9 cellular contexts compared by ENCODE assay signal in the genomic region with DNA sequence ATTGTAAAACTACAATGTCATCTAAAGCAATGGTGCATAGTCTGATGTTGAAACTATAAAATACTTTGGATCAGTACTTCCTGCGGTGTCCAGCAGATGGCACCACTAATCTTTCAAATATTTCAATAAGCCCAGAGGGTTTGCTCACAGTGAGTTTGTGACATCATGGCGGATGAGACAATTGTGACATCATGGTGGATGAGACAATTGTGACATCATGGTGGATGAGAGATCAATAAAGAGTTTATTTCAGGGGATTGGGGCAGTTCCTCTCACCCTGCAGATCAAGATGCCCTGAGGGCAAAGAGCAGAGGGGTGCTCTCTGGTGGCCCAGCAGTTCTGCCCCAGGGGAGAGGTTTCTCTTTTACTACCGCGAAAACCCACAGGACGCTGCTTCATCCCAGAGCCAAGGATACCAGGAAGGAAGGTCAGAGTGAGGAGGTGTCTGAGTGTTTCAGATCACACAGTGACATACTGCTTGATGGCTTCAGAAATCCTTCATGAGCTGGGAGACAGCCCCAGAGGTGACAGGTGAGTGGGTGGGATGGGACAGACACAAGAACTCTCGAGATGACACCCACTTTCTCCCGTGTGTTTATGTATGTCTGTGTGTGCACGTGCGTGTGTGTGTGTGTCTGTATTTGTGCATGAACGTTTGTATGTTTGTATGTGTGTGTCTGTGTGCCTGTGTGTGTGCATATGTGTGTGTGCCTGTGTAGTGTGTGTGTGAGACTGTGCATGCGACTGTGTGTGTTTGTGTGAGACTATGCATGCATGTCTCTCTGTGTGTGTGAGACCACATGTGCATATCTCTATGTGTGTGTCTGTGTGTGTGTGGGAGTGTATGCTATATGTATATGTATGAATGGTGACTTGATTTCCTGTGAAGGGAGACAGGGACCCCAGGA. TPM values are rescaled to one million over a fixed set of nuclear protein-coding genes. Genes with fewer than 3 reads are reported as not detected.
DNase-seq lines count a peak whose midpoint lies in the region; ATAC-seq and TF ChIP-seq lines count a peak whose summit lies in the region.
"Had no signal": no experiment of that assay in that cellular context is flagged by ENCODE, and none has a peak within 500 bp of the region (broad histone marks: within the 10 kb centered on the region; RNA-seq: fewer than 3 reads in every experiment).

No MANE protein-coding gene starts in this region.

- H3K27ac Mint-ChIP-seq in activated naive CD8-positive, alpha-beta T cell treated with anti-CD3 and anti-CD28 coated beads for 36 hours, result no peak overlapping the region
- H3K27ac Mint-ChIP-seq in progenitor cell of endocrine pancreas, result no peak overlapping the region
- H3K27ac Mint-ChIP-seq: activated naive CD4-positive, alpha-beta T cell treated with anti-CD3 and anti-CD28 coated beads, Interleukin-2, amount 50 U/mL, for 24 hours had no signal

- no peaks in the 10 kb centered on the region for H3K9me3 Mint-ChIP-seq in activated naive CD8-positive, alpha-beta T cell treated with anti-CD3 and anti-CD28 coated beads for 36 hours
- H3K9me3 Mint-ChIP-seq in progenitor cell of endocrine pancreas (ENCODE audit: low read depth), result no peaks in the 10 kb centered on the region
- H3K9me3 Mint-ChIP-seq: activated naive CD4-positive, alpha-beta T cell treated with anti-CD3 and anti-CD28 coated beads, Interleukin-2, amount 50 U/mL, for 24 hours had no signal

- intact Hi-C loops in Right ventricle myocardium superior (cut with DNase I), result loop anchor here (2.0 kb wide), 1 partner anchor 82 kb away; no protein-coding TSS in a partner anchor

- no peak overlapping the region for H3K4me3 Mint-ChIP-seq in activated naive CD8-positive, alpha-beta T cell treated with anti-CD3 and anti-CD28 coated beads for 36 hours
- no peak overlapping the region for H3K4me3 Mint-ChIP-seq in progenitor cell of endocrine pancreas (ENCODE audit: low read depth)
- H3K4me3 Mint-ChIP-seq: activated naive CD4-positive, alpha-beta T cell treated with anti-CD3 and anti-CD28 coated beads, Interleukin-2, amount 50 U/mL, for 24 hours had no signal

- ATAC-seq in Right ventricle myocardium superior (ENCODE audit: poor library complexity), result peak; percentile 84
- ATAC-seq in GM21717 (IDR thresholded peaks at IDR 0.05; ENCODE audit: unreplicated experiment), result no peak
- no peak for ATAC-seq in GM21737 (IDR thresholded peaks at IDR 0.05; ENCODE audit: unreplicated experiment)

- no peaks in the 10 kb centered on the region for H3K36me3 Mint-ChIP-seq in activated naive CD8-positive, alpha-beta T cell treated with anti-CD3 and anti-CD28 coated beads for 36 hours
- H3K36me3 Mint-ChIP-seq in progenitor cell of endocrine pancreas (ENCODE audit: insufficient read depth), result no peaks in the 10 kb centered on the region
- H3K36me3 Mint-ChIP-seq: activated naive CD4-positive, alpha-beta T cell treated with anti-CD3 and anti-CD28 coated beads, Interleukin-2, amount 50 U/mL, for 24 hours had no signal

- DNase-seq in DMS79 (lab: John Stamatoyannopoulos, UW) (peak; percentile 15), LNCaP clone FGC (ENCODE audit: low read depth) (peak; percentile 51), SKM-1 treated with dmso at 0.1 percent for 144 hours (lab: John Stamatoyannopoulos, UW; ENCODE audit: unreplicated experiment) (peak; percentile 40), Right ventricle myocardium superior (no peak), progenitor cell of endocrine pancreas (ENCODE audit: low spot score, unreplicated experiment) (no peak)
- DNase-seq in activated naive CD8-positive, alpha-beta T cell treated with anti-CD3 and anti-CD28 coated beads for 36 hours, result peak; percentile 60

- peaks cover 95% of the 10 kb centered on the region for H3K27me3 Mint-ChIP-seq in activated naive CD8-positive, alpha-beta T cell treated with anti-CD3 and anti-CD28 coated beads for 36 hours
- H3K27me3 Mint-ChIP-seq in progenitor cell of endocrine pancreas, result peaks cover 93% of the 10 kb centered on the region

- TF ChIP-seq CTCF in LNCaP clone FGC (IDR thresholded peaks at IDR 0.05; ENCODE audit: control insufficient read depth, extremely low read depth, insufficient read depth) (peak; percentile 72), progenitor cell of endocrine pancreas (IDR thresholded peaks at IDR 0.05; ENCODE audit: unreplicated experiment) (peak; percentile 80)

- H3K4me1 Mint-ChIP-seq in activated naive CD8-positive, alpha-beta T cell treated with anti-CD3 and anti-CD28 coated beads for 36 hours, result peaks cover 17% of the 10 kb centered on the region
- H3K4me1 Mint-ChIP-seq in progenitor cell of endocrine pancreas (ENCODE audit: low read depth), result peaks cover 3% of the 10 kb centered on the region

- H3K4me3 ChIP-seq in LNCaP clone FGC (ENCODE audit: low read depth, low read length), result no peak overlapping the region

RNA-seq across cellular contexts. Expression of a gene that starts 7.3 kb away (rescaled TPM):
- total RNA-seq in activated naive CD8-positive, alpha-beta T cell treated with anti-CD3 and anti-CD28 coated beads for 36 hours, result under 1 TPM; 0.43 to 0.62 TPM
- total RNA-seq in Right ventricle myocardium superior (0.65 TPM), progenitor cell of endocrine pancreas (not detected in 2 replicates)

RNA-seq across cellular contexts. Expression of a gene that starts 11.6 kb away (rescaled TPM):
- not detected for total RNA-seq in activated naive CD8-positive, alpha-beta T cell treated with anti-CD3 and anti-CD28 coated beads for 36 hours
- total RNA-seq in Right ventricle myocardium superior, result not detected
- not detected in 2 replicates for total RNA-seq in progenitor cell of endocrine pancreas

RNA-seq across cellular contexts. Expression of a gene that starts 29.2 kb away (rescaled TPM):
- total RNA-seq in activated naive CD8-positive, alpha-beta T cell treated with anti-CD3 and anti-CD28 coated beads for 36 hours, result 1 to 10 TPM; 2.8 to 2.9 TPM
- total RNA-seq in Right ventricle myocardium superior (0.13 TPM), progenitor cell of endocrine pancreas (0.60 and 0.64 TPM in 2 replicates)

RNA-seq across cellular contexts. Expression of a gene that starts 36.6 kb away (rescaled TPM):
- not detected for total RNA-seq in activated naive CD8-positive, alpha-beta T cell treated with anti-CD3 and anti-CD28 coated beads for 36 hours
- 0.48 TPM for total RNA-seq in Right ventricle myocardium superior
- not detected in 2 replicates for total RNA-seq in progenitor cell of endocrine pancreas

Comparison
In these comparisons a context has a peak if more than half of its experiments do, and no peak if none do; other contexts are left out.
1. DNase-seq: peak in DMS79 (single experiment), LNCaP clone FGC (single experiment), SKM-1 treated with dmso at 0.1 percent for 144 hours (single experiment) and activated naive CD8-positive, alpha-beta T cell treated with anti-CD3 and anti-CD28 coated beads for 36 hours (single experiment); none in Right ventricle myocardium superior (single experiment) and progenitor cell of endocrine pancreas (single experiment).